In the genomic region with DNA sequence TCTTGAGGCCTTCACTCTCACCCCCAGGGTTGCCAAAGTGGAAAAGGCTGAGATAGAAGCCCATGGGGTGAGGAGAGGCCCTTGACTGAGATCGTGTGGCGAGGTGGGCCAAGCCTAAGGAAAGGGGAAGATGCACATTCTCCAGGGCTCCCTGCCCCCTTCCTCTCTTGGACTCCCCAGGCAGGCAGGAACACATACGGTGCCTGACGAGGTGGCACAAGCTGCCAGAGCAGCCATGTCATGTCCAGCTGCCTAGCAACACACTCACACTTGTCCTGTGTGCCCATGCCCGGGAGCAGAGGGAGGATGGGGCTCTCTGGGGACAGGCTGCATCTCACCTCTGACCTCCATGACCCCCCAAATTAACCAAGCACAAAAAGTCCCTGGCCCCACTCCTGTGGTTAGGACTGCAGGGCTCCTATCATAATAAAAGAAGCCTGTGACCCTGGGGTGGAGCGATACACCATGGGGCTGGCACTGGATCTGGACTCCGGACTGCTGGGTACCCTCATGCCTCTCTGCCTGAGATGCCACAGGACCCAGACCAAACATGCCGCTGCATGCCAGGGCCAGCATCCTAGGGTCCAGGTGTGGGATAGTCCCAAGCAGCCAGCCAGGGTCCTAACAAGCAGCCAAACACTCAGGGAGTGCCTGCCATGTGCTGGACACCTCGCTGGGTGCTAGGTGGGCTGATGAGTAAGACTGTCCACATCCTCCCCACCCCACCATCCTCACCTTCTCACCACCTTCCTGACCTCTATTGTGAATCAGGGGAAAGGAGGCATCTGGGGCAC, we compare ENCODE assay signal across 2 cellular contexts.
TF ChIP-seq lines count a peak whose summit lies in the region.

No MANE protein-coding gene starts in this region.

TF ChIP-seq in SK-N-SH, 30 proteins besides CTCF, POLR2A, EP300 and RAD21 (continued from another document):
- TF ChIP-seq, protein P1, sequence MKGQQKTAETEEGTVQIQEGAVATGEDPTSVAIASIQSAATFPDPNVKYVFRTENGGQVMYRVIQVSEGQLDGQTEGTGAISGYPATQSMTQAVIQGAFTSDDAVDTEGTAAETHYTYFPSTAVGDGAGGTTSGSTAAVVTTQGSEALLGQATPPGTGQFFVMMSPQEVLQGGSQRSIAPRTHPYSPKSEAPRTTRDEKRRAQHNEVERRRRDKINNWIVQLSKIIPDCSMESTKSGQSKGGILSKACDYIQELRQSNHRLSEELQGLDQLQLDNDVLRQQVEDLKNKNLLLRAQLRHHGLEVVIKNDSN (IDR thresholded peaks at IDR 0.05; ENCODE audit: borderline replicate concordance, low read depth): no peak
- TF ChIP-seq FOSL2 (IDR thresholded peaks at IDR 0.05; ENCODE audit: borderline replicate concordance, low read depth): no peak
- TF ChIP-seq GATA2 (CRISPR knock-in tag; IDR thresholded peaks at IDR 0.05): no peak
- TF ChIP-seq FOXM1 (IDR thresholded peaks at IDR 0.05; ENCODE audit: low read depth): no peak
- no peak for TF ChIP-seq CHD2 (IDR thresholded peaks at IDR 0.05; ENCODE audit: low read length, partially characterized antibody)
- TF ChIP-seq, protein P2, sequence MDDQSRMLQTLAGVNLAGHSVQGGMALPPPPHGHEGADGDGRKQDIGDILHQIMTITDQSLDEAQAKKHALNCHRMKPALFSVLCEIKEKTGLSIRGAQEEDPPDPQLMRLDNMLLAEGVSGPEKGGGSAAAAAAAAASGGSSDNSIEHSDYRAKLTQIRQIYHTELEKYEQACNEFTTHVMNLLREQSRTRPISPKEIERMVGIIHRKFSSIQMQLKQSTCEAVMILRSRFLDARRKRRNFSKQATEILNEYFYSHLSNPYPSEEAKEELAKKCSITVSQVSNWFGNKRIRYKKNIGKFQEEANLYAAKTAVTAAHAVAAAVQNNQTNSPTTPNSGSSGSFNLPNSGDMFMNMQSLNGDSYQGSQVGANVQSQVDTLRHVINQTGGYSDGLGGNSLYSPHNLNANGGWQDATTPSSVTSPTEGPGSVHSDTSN (IDR thresholded peaks at IDR 0.05): no peak
- TF ChIP-seq, protein P3, sequence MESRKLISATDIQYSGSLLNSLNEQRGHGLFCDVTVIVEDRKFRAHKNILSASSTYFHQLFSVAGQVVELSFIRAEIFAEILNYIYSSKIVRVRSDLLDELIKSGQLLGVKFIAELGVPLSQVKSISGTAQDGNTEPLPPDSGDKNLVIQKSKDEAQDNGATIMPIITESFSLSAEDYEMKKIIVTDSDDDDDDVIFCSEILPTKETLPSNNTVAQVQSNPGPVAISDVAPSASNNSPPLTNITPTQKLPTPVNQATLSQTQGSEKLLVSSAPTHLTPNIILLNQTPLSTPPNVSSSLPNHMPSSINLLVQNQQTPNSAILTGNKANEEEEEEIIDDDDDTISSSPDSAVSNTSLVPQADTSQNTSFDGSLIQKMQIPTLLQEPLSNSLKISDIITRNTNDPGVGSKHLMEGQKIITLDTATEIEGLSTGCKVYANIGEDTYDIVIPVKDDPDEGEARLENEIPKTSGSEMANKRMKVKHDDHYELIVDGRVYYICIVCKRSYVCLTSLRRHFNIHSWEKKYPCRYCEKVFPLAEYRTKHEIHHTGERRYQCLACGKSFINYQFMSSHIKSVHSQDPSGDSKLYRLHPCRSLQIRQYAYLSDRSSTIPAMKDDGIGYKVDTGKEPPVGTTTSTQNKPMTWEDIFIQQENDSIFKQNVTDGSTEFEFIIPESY (IDR thresholded peaks at IDR 0.05; ENCODE audit: borderline replicate concordance, low read depth): no peak
- TF ChIP-seq SMC3 (IDR thresholded peaks at IDR 0.05; ENCODE audit: low read depth, low read length): no peak

TF ChIP-seq in SK-N-SH treated with all-trans-retinoic acid at 6 μM for 48 hours, 23 proteins besides CTCF, POLR2A, EP300 and RAD21:
- TF ChIP-seq, protein P4, sequence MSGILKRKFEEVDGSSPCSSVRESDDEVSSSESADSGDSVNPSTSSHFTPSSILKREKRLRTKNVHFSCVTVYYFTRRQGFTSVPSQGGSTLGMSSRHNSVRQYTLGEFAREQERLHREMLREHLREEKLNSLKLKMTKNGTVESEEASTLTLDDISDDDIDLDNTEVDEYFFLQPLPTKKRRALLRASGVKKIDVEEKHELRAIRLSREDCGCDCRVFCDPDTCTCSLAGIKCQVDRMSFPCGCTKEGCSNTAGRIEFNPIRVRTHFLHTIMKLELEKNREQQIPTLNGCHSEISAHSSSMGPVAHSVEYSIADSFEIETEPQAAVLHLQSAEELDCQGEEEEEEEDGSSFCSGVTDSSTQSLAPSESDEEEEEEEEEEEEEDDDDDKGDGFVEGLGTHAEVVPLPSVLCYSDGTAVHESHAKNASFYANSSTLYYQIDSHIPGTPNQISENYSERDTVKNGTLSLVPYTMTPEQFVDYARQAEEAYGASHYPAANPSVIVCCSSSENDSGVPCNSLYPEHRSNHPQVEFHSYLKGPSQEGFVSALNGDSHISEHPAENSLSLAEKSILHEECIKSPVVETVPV (CRISPR knock-in tag; IDR thresholded peaks at IDR 0.05): no peak
- TF ChIP-seq ZNF565 (CRISPR knock-in tag; conservative IDR thresholded peaks at IDR 0.05; ENCODE audit: low read depth): no peak
- TF ChIP-seq, protein P5, sequence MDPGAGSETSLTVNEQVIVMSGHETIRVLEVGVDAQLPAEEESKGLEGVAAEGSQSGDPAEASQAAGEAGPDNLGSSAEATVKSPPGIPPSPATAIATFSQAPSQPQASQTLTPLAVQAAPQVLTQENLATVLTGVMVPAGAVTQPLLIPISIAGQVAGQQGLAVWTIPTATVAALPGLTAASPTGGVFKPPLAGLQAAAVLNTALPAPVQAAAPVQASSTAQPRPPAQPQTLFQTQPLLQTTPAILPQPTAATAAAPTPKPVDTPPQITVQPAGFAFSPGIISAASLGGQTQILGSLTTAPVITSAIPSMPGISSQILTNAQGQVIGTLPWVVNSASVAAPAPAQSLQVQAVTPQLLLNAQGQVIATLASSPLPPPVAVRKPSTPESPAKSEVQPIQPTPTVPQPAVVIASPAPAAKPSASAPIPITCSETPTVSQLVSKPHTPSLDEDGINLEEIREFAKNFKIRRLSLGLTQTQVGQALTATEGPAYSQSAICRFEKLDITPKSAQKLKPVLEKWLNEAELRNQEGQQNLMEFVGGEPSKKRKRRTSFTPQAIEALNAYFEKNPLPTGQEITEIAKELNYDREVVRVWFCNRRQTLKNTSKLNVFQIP (CRISPR knock-in tag; IDR thresholded peaks at IDR 0.05; ENCODE audit: borderline replicate concordance, low read depth): no peak
- TF ChIP-seq BACH2 (CRISPR knock-in tag; IDR thresholded peaks at IDR 0.05; ENCODE audit: borderline replicate concordance): no peak
- TF ChIP-seq, protein P6, sequence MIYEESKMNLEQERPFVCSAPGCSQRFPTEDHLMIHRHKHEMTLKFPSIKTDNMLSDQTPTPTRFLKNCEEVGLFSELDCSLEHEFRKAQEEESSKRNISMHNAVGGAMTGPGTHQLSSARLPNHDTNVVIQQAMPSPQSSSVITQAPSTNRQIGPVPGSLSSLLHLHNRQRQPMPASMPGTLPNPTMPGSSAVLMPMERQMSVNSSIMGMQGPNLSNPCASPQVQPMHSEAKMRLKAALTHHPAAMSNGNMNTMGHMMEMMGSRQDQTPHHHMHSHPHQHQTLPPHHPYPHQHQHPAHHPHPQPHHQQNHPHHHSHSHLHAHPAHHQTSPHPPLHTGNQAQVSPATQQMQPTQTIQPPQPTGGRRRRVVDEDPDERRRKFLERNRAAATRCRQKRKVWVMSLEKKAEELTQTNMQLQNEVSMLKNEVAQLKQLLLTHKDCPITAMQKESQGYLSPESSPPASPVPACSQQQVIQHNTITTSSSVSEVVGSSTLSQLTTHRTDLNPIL (CRISPR knock-in tag; IDR thresholded peaks at IDR 0.05; ENCODE audit: low read depth): no peak
- TF ChIP-seq ZFP3 (CRISPR knock-in tag; IDR thresholded peaks at IDR 0.05): no peak
- no peak for TF ChIP-seq PPARA (CRISPR knock-in tag; IDR thresholded peaks at IDR 0.05; ENCODE audit: borderline replicate concordance)
- TF ChIP-seq RARB (CRISPR knock-in tag; IDR thresholded peaks at IDR 0.05): no peak
- no peak for TF ChIP-seq ARNTL (CRISPR knock-in tag; IDR thresholded peaks at IDR 0.05; ENCODE audit: borderline replicate concordance, low read depth)
- TF ChIP-seq ZNF8 (CRISPR knock-in tag; IDR thresholded peaks at IDR 0.05): no peak
- TF ChIP-seq, protein P7, sequence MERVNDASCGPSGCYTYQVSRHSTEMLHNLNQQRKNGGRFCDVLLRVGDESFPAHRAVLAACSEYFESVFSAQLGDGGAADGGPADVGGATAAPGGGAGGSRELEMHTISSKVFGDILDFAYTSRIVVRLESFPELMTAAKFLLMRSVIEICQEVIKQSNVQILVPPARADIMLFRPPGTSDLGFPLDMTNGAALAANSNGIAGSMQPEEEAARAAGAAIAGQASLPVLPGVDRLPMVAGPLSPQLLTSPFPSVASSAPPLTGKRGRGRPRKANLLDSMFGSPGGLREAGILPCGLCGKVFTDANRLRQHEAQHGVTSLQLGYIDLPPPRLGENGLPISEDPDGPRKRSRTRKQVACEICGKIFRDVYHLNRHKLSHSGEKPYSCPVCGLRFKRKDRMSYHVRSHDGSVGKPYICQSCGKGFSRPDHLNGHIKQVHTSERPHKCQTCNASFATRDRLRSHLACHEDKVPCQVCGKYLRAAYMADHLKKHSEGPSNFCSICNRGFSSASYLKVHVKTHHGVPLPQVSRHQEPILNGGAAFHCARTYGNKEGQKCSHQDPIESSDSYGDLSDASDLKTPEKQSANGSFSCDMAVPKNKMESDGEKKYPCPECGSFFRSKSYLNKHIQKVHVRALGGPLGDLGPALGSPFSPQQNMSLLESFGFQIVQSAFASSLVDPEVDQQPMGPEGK (CRISPR knock-in tag; IDR thresholded peaks at IDR 0.05; ENCODE audit: borderline replicate concordance): no peak
- no peak for TF ChIP-seq TOX (CRISPR knock-in tag; IDR thresholded peaks at IDR 0.05; ENCODE audit: borderline replicate concordance)
- no peak for TF ChIP-seq ESRRG (CRISPR knock-in tag; IDR thresholded peaks at IDR 0.05)
- TF ChIP-seq TCF4 (CRISPR knock-in tag; IDR thresholded peaks at IDR 0.05; ENCODE audit: borderline replicate concordance): no peak
